Comparison of ENCODE assay signal across 7 cellular contexts in the genomic region with DNA sequence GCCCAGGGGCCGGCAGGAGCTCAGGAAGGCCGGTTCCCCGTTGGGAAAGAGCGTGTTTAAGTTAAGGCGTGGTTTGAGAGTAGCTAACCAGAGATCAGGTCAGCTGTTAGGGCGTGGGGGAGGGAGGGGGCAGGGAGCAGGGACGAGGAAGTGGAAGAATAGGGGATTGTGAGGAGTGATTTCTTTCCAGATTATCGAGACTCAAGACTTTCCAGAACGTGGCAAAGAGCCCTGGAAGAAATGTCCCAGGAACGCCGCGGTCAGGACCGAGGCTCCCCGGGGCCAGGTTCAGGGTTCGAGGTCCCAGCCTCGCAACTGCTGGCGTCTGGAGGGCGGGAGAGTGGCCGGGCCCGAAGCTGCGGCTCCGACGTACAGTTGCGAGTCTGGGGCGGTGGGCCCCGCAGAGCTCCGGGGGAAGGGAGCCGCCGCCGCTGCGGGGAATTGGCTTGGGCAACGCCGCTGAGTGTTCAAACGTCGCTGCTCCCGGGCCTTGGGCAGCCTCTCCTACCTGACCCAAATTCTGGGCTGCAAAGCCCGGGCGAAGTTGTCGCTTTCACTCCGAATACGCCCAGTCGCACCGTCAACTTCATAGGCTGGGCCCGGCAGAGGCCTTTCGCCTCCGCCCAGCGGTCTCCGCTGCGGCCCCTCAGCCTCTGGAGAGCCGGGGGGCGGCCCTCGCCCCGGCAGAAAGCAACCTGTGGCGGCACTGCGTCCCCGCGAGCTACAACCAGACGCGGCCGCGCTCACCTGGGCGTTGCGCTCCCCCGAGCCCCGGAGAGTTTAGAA. TPM values are rescaled to one million over a fixed set of nuclear protein-coding genes. Genes with fewer than 3 reads are reported as not detected.
DNase-seq lines count a peak whose midpoint lies in the region; FAIRE-seq and TF ChIP-seq lines count a peak whose summit lies in the region.

No MANE protein-coding gene starts in this region.

- H3K36me3 ChIP-seq in Peyer's patch = no peaks in the 10 kb centered on the region
- no peaks in the 10 kb centered on the region for H3K36me3 ChIP-seq in rectal smooth muscle tissue (ENCODE audit: control insufficient read depth, insufficient read depth, low read length)
- peaks cover 10 to 28% of the 10 kb centered on the region in 2 experiments for H3K36me3 ChIP-seq in SK-N-SH (replicated peaks in 1 of 2; ENCODE audit: control insufficient read depth in 1 of 2, insufficient read depth in 2 of 2, low read length in 1 of 2)

- H3K4me1 ChIP-seq in Peyer's patch (peaks cover 2 to 42% (median 29%) of the 10 kb centered on the region in 4 donors), rectal smooth muscle tissue (ENCODE audit: control insufficient read depth, insufficient read depth, low read length) (no peaks in the 10 kb centered on the region), SK-N-SH (ENCODE audit: control insufficient read depth in 1 of 2, insufficient read depth in 2 of 2, low read depth in 1 of 2, low read length in 1 of 2) (peaks cover 0 to 5% of the 10 kb centered on the region in 2 experiments; a peak in 2 of 4 replicates)

- H3K79me2 ChIP-seq in SK-N-SH (ENCODE audit: insufficient read depth) = no peaks in the 10 kb centered on the region

- no peak overlapping the region for H2AFZ ChIP-seq in SK-N-SH (ENCODE audit: low read depth)

- H3K27me3 ChIP-seq in Peyer's patch (peaks cover 0 to 49% of the 10 kb centered on the region in 2 donors), rectal smooth muscle tissue (ENCODE audit: control insufficient read depth, insufficient read depth, low read length) (peaks cover 25% of the 10 kb centered on the region), SK-N-SH (ENCODE audit: insufficient read depth) (no peaks in the 10 kb centered on the region)

- H3K4me2 ChIP-seq in SK-N-SH = no peak overlapping the region

- no peaks in the 10 kb centered on the region for H3K9me2 ChIP-seq in SK-N-SH

- no peak for FAIRE-seq in urothelium cell line (lab: Jason Lieb, UNC)

- H3K27ac ChIP-seq in Peyer's patch (peak overlapping the region; percentile 9 to 63 (median 27)), rectal smooth muscle tissue (ENCODE audit: low read depth, low read length) (peak overlapping the region; percentile 58), SK-N-SH (ENCODE audit: low read depth in 2 of 2, low read length in 1 of 2) (no peak overlapping the region)

- H3K9ac ChIP-seq in rectal smooth muscle tissue (ENCODE audit: low read length) (no peak overlapping the region), SK-N-SH (no peak overlapping the region)

- H3K9me3 ChIP-seq in Peyer's patch = peaks cover 0 to 9% (median 0%) of the 10 kb centered on the region in 4 donors
- H3K9me3 ChIP-seq in SK-N-SH = no peaks in the 10 kb centered on the region

- no peak for TF ChIP-seq POLR2A in Peyer's patch (IDR thresholded peaks at IDR 0.05)

- no peak for TF ChIP-seq RAD21 in SK-N-SH (IDR thresholded peaks at IDR 0.05; ENCODE audit: low read length)

- POLR2A ChIA-PET in SK-N-SH (lab: Yijun Ruan, JAX) = interaction anchor here (1.0 kb wide), 1 partner anchor 13 kb away, joined by 3 read pairs; no protein-coding TSS in a partner anchor

- TF ChIP-seq EP300 in SK-N-SH (IDR thresholded peaks at IDR 0.05; ENCODE audit: borderline replicate concordance in 1 of 2, low read depth in 1 of 2, low read length in 1 of 2) = no peak

- CTCF ChIA-PET in SK-N-SH (lab: Yijun Ruan, JAX) = no interaction called here

- peak; percentile 55 for DNase-seq in GM19240 (ENCODE audit: insufficient read length, low spot score)
- DNase-seq in Peyer's patch = peak in 2 of 3 donors; percentile 71 to 78
- peak; percentile 63 to 91 for DNase-seq in foreskin fibroblast
- DNase-seq in SK-N-SH = no peak
- no peak for DNase-seq in urothelium cell line (ENCODE audit: low spot score)
- DNase-seq in GDM1 (lab: John Stamatoyannopoulos, UW) = no peak

- H3K4me3 ChIP-seq in Peyer's patch (peak overlapping the region; percentile 26 to 57 (median 51)), foreskin fibroblast (ENCODE audit: low read depth in 1 of 2, low read length in 2 of 2) (peak overlapping the region; percentile 56 to 58), rectal smooth muscle tissue (ENCODE audit: low read length) (peak overlapping the region; percentile 59), SK-N-SH (ENCODE audit: low read depth in 2 of 2, low read length in 1 of 2) (no peak overlapping the region)

- H3F3A ChIP-seq in SK-N-SH (replicated peaks; ENCODE audit: insufficient read depth) = no peaks in the 10 kb centered on the region

- no peak for TF ChIP-seq CTCF in Peyer's patch (IDR thresholded peaks at IDR 0.05)
- no peak for TF ChIP-seq CTCF in foreskin fibroblast (IDR thresholded peaks at IDR 0.05; ENCODE audit: low read depth, low read length)
- no peak for TF ChIP-seq CTCF in SK-N-SH (IDR thresholded peaks at IDR 0.05)

- H4K20me1 ChIP-seq in SK-N-SH (ENCODE audit: insufficient read depth) = no peaks in the 10 kb centered on the region

- WGBS in SK-N-SH (ENCODE audit: low lambda C conversion rate) = 94% methylated on average over 41 of the region's 65 CpGs

TF ChIP-seq in SK-N-SH, 30 proteins besides CTCF, POLR2A, EP300 and RAD21 (continues in another document):
- TF ChIP-seq CHD2 (IDR thresholded peaks at IDR 0.05; ENCODE audit: low read length, partially characterized antibody) (no peak), JUND (IDR thresholded peaks at IDR 0.05) (no peak), NRF1 (IDR thresholded peaks at IDR 0.05; ENCODE audit: low read depth, low read length) (no peak), PBX3 (IDR thresholded peaks at IDR 0.05) (no peak), POLR2AphosphoS5 (IDR thresholded peaks at IDR 0.05; ENCODE audit: low read depth, low read length) (no peak), SMC3 (IDR thresholded peaks at IDR 0.05; ENCODE audit: low read depth, low read length) (no peak), EZH2phosphoT487 (IDR thresholded peaks at IDR 0.05; ENCODE audit: borderline replicate concordance, low read depth) (no peak)
- TF ChIP-seq, protein P1, sequence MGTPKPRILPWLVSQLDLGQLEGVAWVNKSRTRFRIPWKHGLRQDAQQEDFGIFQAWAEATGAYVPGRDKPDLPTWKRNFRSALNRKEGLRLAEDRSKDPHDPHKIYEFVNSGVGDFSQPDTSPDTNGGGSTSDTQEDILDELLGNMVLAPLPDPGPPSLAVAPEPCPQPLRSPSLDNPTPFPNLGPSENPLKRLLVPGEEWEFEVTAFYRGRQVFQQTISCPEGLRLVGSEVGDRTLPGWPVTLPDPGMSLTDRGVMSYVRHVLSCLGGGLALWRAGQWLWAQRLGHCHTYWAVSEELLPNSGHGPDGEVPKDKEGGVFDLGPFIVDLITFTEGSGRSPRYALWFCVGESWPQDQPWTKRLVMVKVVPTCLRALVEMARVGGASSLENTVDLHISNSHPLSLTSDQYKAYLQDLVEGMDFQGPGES (IDR thresholded peaks at IDR 0.05; ENCODE audit: low read depth, low read length) = no peak
- TF ChIP-seq, protein P2, sequence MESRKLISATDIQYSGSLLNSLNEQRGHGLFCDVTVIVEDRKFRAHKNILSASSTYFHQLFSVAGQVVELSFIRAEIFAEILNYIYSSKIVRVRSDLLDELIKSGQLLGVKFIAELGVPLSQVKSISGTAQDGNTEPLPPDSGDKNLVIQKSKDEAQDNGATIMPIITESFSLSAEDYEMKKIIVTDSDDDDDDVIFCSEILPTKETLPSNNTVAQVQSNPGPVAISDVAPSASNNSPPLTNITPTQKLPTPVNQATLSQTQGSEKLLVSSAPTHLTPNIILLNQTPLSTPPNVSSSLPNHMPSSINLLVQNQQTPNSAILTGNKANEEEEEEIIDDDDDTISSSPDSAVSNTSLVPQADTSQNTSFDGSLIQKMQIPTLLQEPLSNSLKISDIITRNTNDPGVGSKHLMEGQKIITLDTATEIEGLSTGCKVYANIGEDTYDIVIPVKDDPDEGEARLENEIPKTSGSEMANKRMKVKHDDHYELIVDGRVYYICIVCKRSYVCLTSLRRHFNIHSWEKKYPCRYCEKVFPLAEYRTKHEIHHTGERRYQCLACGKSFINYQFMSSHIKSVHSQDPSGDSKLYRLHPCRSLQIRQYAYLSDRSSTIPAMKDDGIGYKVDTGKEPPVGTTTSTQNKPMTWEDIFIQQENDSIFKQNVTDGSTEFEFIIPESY (IDR thresholded peaks at IDR 0.05; ENCODE audit: borderline replicate concordance, low read depth) = no peak
- TF ChIP-seq, protein P3, sequence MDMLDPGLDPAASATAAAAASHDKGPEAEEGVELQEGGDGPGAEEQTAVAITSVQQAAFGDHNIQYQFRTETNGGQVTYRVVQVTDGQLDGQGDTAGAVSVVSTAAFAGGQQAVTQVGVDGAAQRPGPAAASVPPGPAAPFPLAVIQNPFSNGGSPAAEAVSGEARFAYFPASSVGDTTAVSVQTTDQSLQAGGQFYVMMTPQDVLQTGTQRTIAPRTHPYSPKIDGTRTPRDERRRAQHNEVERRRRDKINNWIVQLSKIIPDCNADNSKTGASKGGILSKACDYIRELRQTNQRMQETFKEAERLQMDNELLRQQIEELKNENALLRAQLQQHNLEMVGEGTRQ (IDR thresholded peaks at IDR 0.05; ENCODE audit: borderline replicate concordance, low read depth, low read length) = no peak

RNA-seq across cellular contexts. Expression of gene ISL2, which starts 9.5 kb away (rescaled TPM):
- 10 to 100 TPM in 1 of 4 donors, under 1 TPM in 1, not detected in 2; 0.67 to 11.6 TPM for total RNA-seq in Peyer's patch
- 3.5 and 6.0 TPM in 2 replicates for polyA plus RNA-seq in SK-N-SH (2012; rRNA removed)
- polyA plus RNA-seq in SK-N-SH (2012; cell fraction: cytosol; rRNA removed) = 2.2 and 3.2 TPM in 2 replicates
- 23.1 and 25.6 TPM in 2 replicates for polyA plus RNA-seq in SK-N-SH (2012; cell fraction: nucleus; rRNA removed)

RNA-seq across cellular contexts. Expression of gene ETFA, which starts 34.8 kb away (rescaled TPM):
- 100 to 1,000 TPM; 110 to 175 (median 163) TPM for total RNA-seq in Peyer's patch
- polyA plus RNA-seq in SK-N-SH (2012; rRNA removed) = 122 and 164 TPM in 2 replicates
- 172 and 191 TPM in 2 replicates for polyA plus RNA-seq in SK-N-SH (2012; cell fraction: cytosol; rRNA removed)
- 45.2 and 94.3 TPM in 2 replicates for polyA plus RNA-seq in SK-N-SH (2012; cell fraction: nucleus; rRNA removed)

Comparison
In these comparisons a context has a peak if more than half of its experiments do, and no peak if none do; other contexts are left out.
1. DNase-seq: peak in GM19240 (single experiment), Peyer's patch (2 of 3) and foreskin fibroblast (2 of 2); none in SK-N-SH (single experiment), urothelium cell line (single experiment) and GDM1 (single experiment).
2. H3K27ac ChIP-seq: peak in Peyer's patch (4 of 4) and rectal smooth muscle tissue (single experiment); none in SK-N-SH (0 of 2).
3. H3K4me3 ChIP-seq: peak in Peyer's patch (4 of 4), foreskin fibroblast (2 of 2) and rectal smooth muscle tissue (single experiment); none in SK-N-SH (0 of 2).